In genomic region chr11:14320020-14320419, GRCh38 we compare ENCODE assay signal across 9 cellular contexts. TPM values are rescaled to one million over a fixed set of nuclear protein-coding genes. Genes with fewer than 3 reads are reported as not detected.
DNase-seq lines count a peak whose midpoint lies in the region; ATAC-seq and TF ChIP-seq lines count a peak whose summit lies in the region.
"Had no signal": no experiment of that assay in that cellular context is flagged by ENCODE, and none has a peak within 500 bp of the region (broad histone marks: within the 10 kb centered on the region; RNA-seq: fewer than 3 reads in every experiment).

No MANE protein-coding gene starts in this region.

- H3K36me3 ChIP-seq in hepatocyte (replicated peaks; ENCODE audit: insufficient read depth, low read depth) (no peaks in the 10 kb centered on the region), sigmoid colon (no peaks in the 10 kb centered on the region), mesendoderm (ENCODE audit: control insufficient read depth, insufficient read depth, low read length) (no peaks in the 10 kb centered on the region)

- H3K23ac ChIP-seq in mesendoderm (ENCODE audit: low read length), result no peak overlapping the region

- H3K27me3 Mint-ChIP-seq in T-cell (no peaks in the 10 kb centered on the region), CD14-positive monocyte (ENCODE audit: low read depth in 3 of 3) (peaks cover 2 to 8% (median 8%) of the 10 kb centered on the region in 3 donors)

- TF ChIP-seq EP300 in sigmoid colon (IDR thresholded peaks at IDR 0.05), result no peak

- no peak overlapping the region for H4K8ac ChIP-seq in mesendoderm (ENCODE audit: low read depth, low read length)

- no peaks in the 10 kb centered on the region for H3K9me3 Mint-ChIP-seq in T-cell
- H3K9me3 Mint-ChIP-seq in CD14-positive monocyte, result no peaks in the 10 kb centered on the region

- CTCF ChIA-PET in T-cell (lab: Charles Lee), result interaction anchor here (0.6 to 1.6 kb wide), 7 partner anchors 9 to 680 kb away, joined by 3 to 10 read pairs (median 4); no protein-coding TSS in a partner anchor

- no peak overlapping the region for H3K9ac ChIP-seq in mesendoderm (ENCODE audit: low read length)
- H3K9ac ChIP-seq: parathyroid adenoma had no signal

- TF ChIP-seq POLR2A in sigmoid colon (IDR thresholded peaks at IDR 0.05), result no peak

- peak; percentile 71 for DNase-seq in H4 (ENCODE audit: low spot score)
- peak in 31 of 34 experiments; percentile 4 to 62 (median 36) for DNase-seq in T-cell
- DNase-seq in mucosa of gallbladder (ENCODE audit: low spot score), result peak; percentile 14
- no peak for DNase-seq in hepatocyte (ENCODE audit: low spot score)
- no peak for DNase-seq in sigmoid colon
- no peak for DNase-seq in CD14-positive monocyte (ENCODE audit: low spot score)
- DNase-seq in mesendoderm, result no peak

- H2BK5ac ChIP-seq in mesendoderm (ENCODE audit: low read length), result no peak overlapping the region

- ATAC-seq in GM18517 (IDR thresholded peaks at IDR 0.05; ENCODE audit: unreplicated experiment) (peak; percentile 44), T-cell (replicated peaks in 1 of 4) (peak; percentile 75 to 95 (median 90))

- 70% methylated on average over 3 of the region's 3 CpGs for WGBS in hepatocyte (ENCODE audit: low lambda C conversion rate, missing lambda C conversion rate)
- WGBS in sigmoid colon, 2 donors, result 42 to 77% methylated on average over 3 of the region's 3 CpGs
- no CpG with 5 or more reads among the region's 3 CpGs for WGBS in mesendoderm (ENCODE audit: extremely low coverage, insufficient coverage, low lambda C conversion rate)

- peak overlapping the region; percentile 3 to 17 for H3K27ac Mint-ChIP-seq in T-cell
- no peak overlapping the region for H3K27ac Mint-ChIP-seq in CD14-positive monocyte

- H3K4me3 Mint-ChIP-seq in T-cell (peak overlapping the region; percentile 0 to 42 (median 31)), CD14-positive monocyte (no peak overlapping the region)

- no peak for TF ChIP-seq CTCF in hepatocyte (IDR thresholded peaks at IDR 0.05; ENCODE audit: poor library complexity)
- no peak for TF ChIP-seq CTCF in sigmoid colon (IDR thresholded peaks at IDR 0.05)
- no peak for TF ChIP-seq CTCF in CD14-positive monocyte (IDR thresholded peaks at IDR 0.05)

- H3K4me1 ChIP-seq in hepatocyte (ENCODE audit: insufficient read depth) (peaks cover 9% of the 10 kb centered on the region), sigmoid colon (peaks cover 0 to 30% (median 19%) of the 10 kb centered on the region in 4 donors), mesendoderm (ENCODE audit: control insufficient read depth, low read depth, low read length) (peaks cover 1% of the 10 kb centered on the region)
- H3K4me1 ChIP-seq: parathyroid adenoma had no signal

- H3K79me2 ChIP-seq in hepatocyte, result peaks cover 88% of the 10 kb centered on the region
- H3K79me2 ChIP-seq in mesendoderm (ENCODE audit: control insufficient read depth, insufficient read depth, low read length), result peaks cover 70% of the 10 kb centered on the region

- H3K9me2 ChIP-seq in hepatocyte (replicated peaks; ENCODE audit: insufficient read depth), result no peaks in the 10 kb centered on the region

- peaks cover 5% of the 10 kb centered on the region for H3K79me1 ChIP-seq in mesendoderm (ENCODE audit: low read length)

- POLR2A ChIA-PET in T-cell (lab: Charles Lee), result interaction anchor here (0.5 to 0.8 kb wide), 5 partner anchors 12 to 588 kb away, joined by 3 to 10 read pairs (median 4); no protein-coding TSS in a partner anchor

- no peak overlapping the region for H2AFZ ChIP-seq in hepatocyte
- H2AFZ ChIP-seq: parathyroid adenoma had no signal

- peaks cover 45 to 80% (median 54%) of the 10 kb centered on the region in 3 donors for H3K4me1 Mint-ChIP-seq in T-cell
- H3K4me1 Mint-ChIP-seq in CD14-positive monocyte, result no peaks in the 10 kb centered on the region

- no peak overlapping the region for H2BK15ac ChIP-seq in mesendoderm (replicated peaks; ENCODE audit: low read depth)

- no peak overlapping the region for H3K56ac ChIP-seq in mesendoderm (ENCODE audit: low read length)

- peaks cover 7% of the 10 kb centered on the region for H4K20me1 ChIP-seq in hepatocyte (ENCODE audit: insufficient read depth, poor library complexity, severe bottlenecking)

- no peak overlapping the region for H4K5ac ChIP-seq in mesendoderm (ENCODE audit: low read length)

- no peak overlapping the region for H3K4me3 ChIP-seq in hepatocyte
- H3K4me3 ChIP-seq in sigmoid colon, result no peak overlapping the region
- no peak overlapping the region for H3K4me3 ChIP-seq in mesendoderm (ENCODE audit: low read length)

- no peak overlapping the region for H2AK5ac ChIP-seq in mesendoderm (ENCODE audit: low read length)

- H3K9me3 ChIP-seq in hepatocyte (ENCODE audit: low read depth) (no peaks in the 10 kb centered on the region), sigmoid colon (no peaks in the 10 kb centered on the region)

- intact Hi-C loops in sigmoid colon (cut with DNase I), result no loop called here
- intact Hi-C loops in CD14-positive monocyte (cut with micrococcal nuclease), result no loop called here

- no peak overlapping the region for H3K18ac ChIP-seq in mesendoderm (ENCODE audit: low read length)

- no peak overlapping the region for H3K27ac ChIP-seq in hepatocyte
- H3K27ac ChIP-seq in sigmoid colon, result no peak overlapping the region
- no peak overlapping the region for H3K27ac ChIP-seq in mesendoderm (ENCODE audit: low read depth, low read length)
- H3K27ac ChIP-seq: parathyroid adenoma had no signal

- H3K27me3 ChIP-seq in hepatocyte (no peaks in the 10 kb centered on the region), sigmoid colon (no peaks in the 10 kb centered on the region), mesendoderm (ENCODE audit: insufficient read depth, low read length, poor library complexity) (no peaks in the 10 kb centered on the region)

- H3K36me3 Mint-ChIP-seq in T-cell, result peaks cover 4% of the 10 kb centered on the region
- no peaks in the 10 kb centered on the region for H3K36me3 Mint-ChIP-seq in CD14-positive monocyte

- no peak overlapping the region for H3K4ac ChIP-seq in mesendoderm (ENCODE audit: low read depth, low read length)

- H2BK120ac ChIP-seq in mesendoderm (ENCODE audit: low read depth, low read length), result no peak overlapping the region

- H3K4me2 ChIP-seq in hepatocyte (no peak overlapping the region), mesendoderm (ENCODE audit: low read length) (no peak overlapping the region)

RNA-seq across cellular contexts. Expression of gene RRAS2, which starts 39.0 kb away (rescaled TPM):
- 48.0 and 69.9 TPM in 2 replicates for total RNA-seq in H4 (2014; rRNA removed; shearing (Covaris generic))
- total RNA-seq in T-cell (10 to 100 TPM; 17.9 to 30.2 (median 18.5) TPM), mucosa of gallbladder (27.6 TPM), hepatocyte (69.8 and 72.9 TPM in 2 replicates), sigmoid colon (10 to 100 TPM; 31.1 to 48.5 (median 40.4) TPM)
- polyA plus RNA-seq in hepatocyte (44.2 and 50.7 TPM in 2 replicates), sigmoid colon (10 to 100 TPM; 15.5 to 27.3 (median 25.8) TPM), CD14-positive monocyte (under 1 TPM in 1 of 2 donors, not detected in 1; 0.19 TPM)
- polyA plus RNA-seq in mesendoderm (2013, experiment 1 of 2), result 180 TPM
- polyA plus RNA-seq in mesendoderm (2013, experiment 2 of 2), result 184 TPM

Comparison
In these comparisons a context has a peak if more than half of its experiments do, and no peak if none do; other contexts are left out.
1. DNase-seq: peak in H4 (single experiment), T-cell (31 of 34) and mucosa of gallbladder (single experiment); none in hepatocyte (single experiment), sigmoid colon (single experiment), CD14-positive monocyte (single experiment) and mesendoderm (single experiment).
2. H3K27ac Mint-ChIP-seq: peak in T-cell (2 of 2); none in CD14-positive monocyte (0 of 7).
3. H3K4me3 Mint-ChIP-seq: peak in T-cell (3 of 3); none in CD14-positive monocyte (0 of 2).